Comparison of ENCODE assay signal across 8 cellular contexts in the genomic region with DNA sequence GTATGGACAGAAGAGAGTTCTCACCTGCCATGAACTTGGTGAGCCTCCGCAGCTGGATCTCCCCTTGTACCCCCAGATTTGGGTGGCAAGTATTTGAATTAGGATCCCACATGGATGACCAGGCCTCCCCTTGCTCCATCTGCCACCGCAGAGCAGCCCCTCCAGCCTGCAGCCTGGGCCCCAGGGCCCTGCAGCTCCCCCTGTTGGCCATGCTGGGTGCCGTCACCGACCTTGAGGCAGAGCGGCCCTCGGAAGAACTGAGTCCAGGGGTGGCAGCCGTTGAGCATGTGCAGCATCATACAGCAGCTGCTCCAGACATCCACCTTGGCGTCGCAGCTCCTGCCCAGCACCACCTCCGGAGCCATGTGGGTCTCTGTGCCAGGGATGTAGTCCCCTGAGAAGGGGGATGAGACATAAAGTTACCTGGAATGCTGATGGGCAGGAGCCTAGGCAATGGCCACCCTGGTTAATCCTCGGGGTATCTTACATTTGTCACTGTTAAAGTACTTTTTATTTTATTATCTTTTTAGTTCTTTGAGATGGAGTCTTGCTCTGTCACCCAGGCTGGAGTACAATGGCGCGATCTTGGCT. TPM values are rescaled to one million over a fixed set of nuclear protein-coding genes. Genes with fewer than 3 reads are reported as not detected.
DNase-seq lines count a peak whose midpoint lies in the region; ATAC-seq and TF ChIP-seq lines count a peak whose summit lies in the region.

No MANE protein-coding gene starts in this region.

- H3K9me3 ChIP-seq in cardiac muscle cell (ENCODE audit: low read depth), result no peaks in the 10 kb centered on the region
- H3K9me3 ChIP-seq in right atrium auricular region, result no peaks in the 10 kb centered on the region
- no peaks in the 10 kb centered on the region for H3K9me3 ChIP-seq in spleen

- H3K27me3 ChIP-seq in cardiac muscle cell (no peaks in the 10 kb centered on the region), right atrium auricular region (no peaks in the 10 kb centered on the region), spleen (replicated peaks in 1 of 7) (no peaks in the 10 kb centered on the region)

- peaks cover 10% of the 10 kb centered on the region for H3K36me3 ChIP-seq in cardiac muscle cell
- peaks cover 87% of the 10 kb centered on the region for H3K36me3 ChIP-seq in right atrium auricular region
- H3K36me3 ChIP-seq in spleen, result peaks cover 7 to 95% (median 83%) of the 10 kb centered on the region in 6 donors

- TF ChIP-seq POLR2A in spleen (IDR thresholded peaks at IDR 0.05), result no peak

- H3K4me3 ChIP-seq in cardiac muscle cell (no peak overlapping the region), right atrium auricular region (no peak overlapping the region), spleen (no peak overlapping the region)

- DNase-seq in cardiac muscle cell (ENCODE audit: low read depth in 1 of 2, low spot score in 1 of 2) (peak; percentile 18 to 43), right atrium auricular region (ENCODE audit: low spot score) (no peak), spleen (peak; percentile 86), GOT3 (lab: John Stamatoyannopoulos, UW) (no peak), H4 (ENCODE audit: low spot score) (no peak)
- peak; percentile 73 for DNase-seq in activated CD4-positive, alpha-beta T cell treated with anti-CD3 and anti-CD28 coated beads for 48 hours
- DNase-seq in effector CD8-positive, alpha-beta T cell (lab: John Stamatoyannopoulos, UW), result peak; percentile 40

- no peak overlapping the region for H3K27ac ChIP-seq in cardiac muscle cell
- H3K27ac ChIP-seq in right atrium auricular region, result no peak overlapping the region
- H3K27ac ChIP-seq in spleen, result no peak overlapping the region

- ATAC-seq in GM21526 (IDR thresholded peaks at IDR 0.05; ENCODE audit: low FRiP score, unreplicated experiment), result no peak

- no peaks in the 10 kb centered on the region for H3K4me1 ChIP-seq in cardiac muscle cell (ENCODE audit: low read depth)
- H3K4me1 ChIP-seq in right atrium auricular region, result peaks cover 0 to 13% of the 10 kb centered on the region in 2 donors
- H3K4me1 ChIP-seq in spleen, result no peaks in the 10 kb centered on the region

- 77 to 88% (median 81%) methylated on average over 10 to 13 of the region's 13 CpGs for WGBS in spleen, 5 donors

- TF ChIP-seq CTCF in cardiac muscle cell (IDR thresholded peaks at IDR 0.05; ENCODE audit: low read depth, low read length) (peak; percentile 58), right atrium auricular region (IDR thresholded peaks at IDR 0.05) (peak in 1 of 2 donors; percentile 57), spleen (IDR thresholded peaks at IDR 0.05 in 8 of 11, conservative IDR thresholded peaks at IDR 0.05 in 3 of 11) (peak; percentile 21 to 74 (median 54))

- intact Hi-C loops in spleen (cut with DNase I; ENCODE audit: low total_unique reads), result no loop called here

RNA-seq across cellular contexts. Expression of a gene that starts 9.0 kb away (rescaled TPM):
- total RNA-seq in cardiac muscle cell (0.45 TPM in 1 of 2 replicates, not detected in the other), right atrium auricular region (not detected), spleen (under 1 TPM in 1 of 7 donors, not detected in 6; 0.17 TPM)
- polyA plus RNA-seq in cardiac muscle cell (not detected in 2 replicates), spleen (under 1 TPM in 2 of 3 donors, not detected in 1; 0.08 to 0.09 TPM)
- total RNA-seq in H4 (2014; rRNA removed; shearing (Covaris generic)), result 0.21 TPM in 1 of 2 replicates, not detected in the other

RNA-seq across cellular contexts. Expression of a gene that starts 45.9 kb away (rescaled TPM):
- total RNA-seq in cardiac muscle cell (2.9 and 3.6 TPM in 2 replicates), right atrium auricular region (10 to 100 TPM in 1 of 2 donors, 1 to 10 TPM in 1; 8.2 to 10.6 TPM), spleen (10 to 100 TPM; 22.1 to 36.3 (median 32.1) TPM)
- polyA plus RNA-seq in cardiac muscle cell (1.3 and 3.7 TPM in 2 replicates), spleen (10 to 100 TPM; 17.3 to 18.8 (median 18.0) TPM)
- total RNA-seq in H4 (2014; rRNA removed; shearing (Covaris generic)), result 4.3 and 4.6 TPM in 2 replicates

RNA-seq across cellular contexts. Expression of a gene that starts 49.2 kb away (rescaled TPM):
- total RNA-seq in cardiac muscle cell (0.51 and 0.95 TPM in 2 replicates), right atrium auricular region (10 to 100 TPM in 1 of 2 donors, 1 to 10 TPM in 1; 7.6 to 13.6 TPM), spleen (100 to 1,000 TPM; 113 to 281 (median 190) TPM)
- polyA plus RNA-seq in cardiac muscle cell (0.83 and 1.2 TPM in 2 replicates), spleen (10 to 100 TPM; 40.8 to 71.8 (median 62.8) TPM)
- total RNA-seq in H4 (2014; rRNA removed; shearing (Covaris generic)), result 4.4 and 6.7 TPM in 2 replicates

Comparison
In these comparisons a context has a peak if more than half of its experiments do, and no peak if none do; other contexts are left out.
1. DNase-seq: peak in cardiac muscle cell (2 of 2), activated CD4-positive, alpha-beta T cell treated with anti-CD3 and anti-CD28 coated beads for 48 hours (single experiment), effector CD8-positive, alpha-beta T cell (single experiment) and spleen (single experiment); none in right atrium auricular region (single experiment), GOT3 (single experiment) and H4 (single experiment).
2. RNA of a gene that starts 49.2 kb away (total RNA-seq): 113 to 281 TPM in spleen; 7.6 to 13.6 TPM in right atrium auricular region, 4.4 to 6.7 TPM in H4 and 0.51 to 0.95 TPM in cardiac muscle cell; every median in the first group is over 4 times any median in the second.